In genomic region chr6:13761361-13762036, GRCh38 we compare ENCODE assay signal across 14 cellular contexts. TPM values are rescaled to one million over a fixed set of nuclear protein-coding genes. Genes with fewer than 3 reads are reported as not detected.
DNase-seq lines count a peak whose midpoint lies in the region; ATAC-seq and TF ChIP-seq lines count a peak whose summit lies in the region.
"Had no signal": no experiment of that assay in that cellular context is flagged by ENCODE, and none has a peak within 500 bp of the region (broad histone marks: within the 10 kb centered on the region; RNA-seq: fewer than 3 reads in every experiment).

No MANE protein-coding gene starts in this region.

- H3K9me3 Mint-ChIP-seq in natural killer cell treated with Interleukin-12 subunit alpha and Interleukin-12 subunit beta and Interleukin-15 and Interleukin-18, amount 100 ng/mL, for 72 hours, result no peaks in the 10 kb centered on the region
- H3K9me3 Mint-ChIP-seq: CD4-positive, alpha-beta memory T cell; T-helper 2 cell treated with Interferon-gamma antibody and Interleukin-4, amounts not matched to agents 5 μg/mL and 100 μg/mL, for 36 hours had no signal

- H3K36me3 Mint-ChIP-seq in natural killer cell treated with Interleukin-12 subunit alpha and Interleukin-12 subunit beta and Interleukin-15 and Interleukin-18, amount 100 ng/mL, for 72 hours, result no peaks in the 10 kb centered on the region
- H3K36me3 Mint-ChIP-seq: CD4-positive, alpha-beta memory T cell had no signal

- POLR2A ChIA-PET in PC-9 (lab: Charles Lee; ENCODE audit: unreplicated experiment), result no interaction called here

- peak overlapping the region; percentile 86 to 94 for H3K27ac Mint-ChIP-seq in natural killer cell treated with Interleukin-12 subunit alpha and Interleukin-12 subunit beta and Interleukin-15 and Interleukin-18, amount 100 ng/mL, for 72 hours

- H3K4me1 Mint-ChIP-seq in natural killer cell treated with Interleukin-12 subunit alpha and Interleukin-12 subunit beta and Interleukin-15 and Interleukin-18, amount 100 ng/mL, for 72 hours (ENCODE audit: low read depth in 2 of 2), result peaks cover 40 to 50% of the 10 kb centered on the region in 2 donors

- BruUV-seq in PC-9 (replicated peaks; lab: Mats Ljungman, UMichigan), result no TSS peak

- H3K9me2 ChIP-seq in PC-9 (ENCODE audit: insufficient read depth), result no peaks in the 10 kb centered on the region

- ATAC-seq in natural killer cell treated with Interleukin-12 subunit alpha and Interleukin-12 subunit beta and Interleukin-15 and Interleukin-18, amount 100 ng/mL, for 72 hours, result no peak

- CTCF ChIA-PET in PC-9 (lab: Charles Lee), result interaction anchor here (0.6 kb wide), 1 partner anchor 126 kb away, joined by 3 read pairs; no protein-coding TSS in a partner anchor

- no peaks in the 10 kb centered on the region; the same call in none of the 2 replicates for H3K9me3 ChIP-seq in PC-9 (ENCODE audit: insufficient read depth, low read depth)

- H3F3A ChIP-seq in PC-9 (ENCODE audit: insufficient read depth, low read depth), result peaks cover 11% of the 10 kb centered on the region

- no peak overlapping the region for H3K4me2 ChIP-seq in PC-9

- H3K27me3 Mint-ChIP-seq in natural killer cell treated with Interleukin-12 subunit alpha and Interleukin-12 subunit beta and Interleukin-15 and Interleukin-18, amount 100 ng/mL, for 72 hours, result no peaks in the 10 kb centered on the region
- H3K27me3 Mint-ChIP-seq: CD4-positive, alpha-beta memory T cell had no signal

- H2AFZ ChIP-seq in ACC112 (ENCODE audit: low read length, unreplicated experiment) (peak overlapping the region; percentile 62), PC-9 (no peak overlapping the region)

- DNase-seq in NCI-H226, result peak; percentile 69
- no peak for DNase-seq in coronary artery (ENCODE audit: low spot score)
- DNase-seq in natural killer cell treated with Interleukin-12 subunit alpha and Interleukin-12 subunit beta and Interleukin-15 and Interleukin-18, amount 100 ng/mL, for 72 hours (ENCODE audit: low spot score), result no peak
- DNase-seq in AML-193 (lab: John Stamatoyannopoulos, UW), result no peak
- DNase-seq in NCI-H1436 treated with DMSO at 0.1 percent for 48 hours (lab: John Stamatoyannopoulos, UW), result no peak
- no peak for DNase-seq in PC-9
- DNase-seq in NCI-H128 (lab: John Stamatoyannopoulos, UW; ENCODE audit: unreplicated experiment), result no peak
- DNase-seq: activated CD8-positive, alpha-beta memory T cell treated with anti-CD3 and anti-CD28 coated beads, Interleukin-2, amount 50 U/mL, for 4 hours; CD4-positive, alpha-beta memory T cell; GOT3; NCI-H1694; stimulated activated CD4-positive, alpha-beta T cell treated with anti-CD3 and anti-CD28 coated beads, Interleukin-1b, Interleukin-23, amount 100 ng/mL, for 48 hours had no signal

- H3K4me1 ChIP-seq in ACC112 (ENCODE audit: control insufficient read depth, insufficient read depth, low read length, unreplicated experiment) (peaks cover 29% of the 10 kb centered on the region), PC-9 (replicated peaks; ENCODE audit: insufficient read depth) (peaks cover 11% of the 10 kb centered on the region)

- H3K4me3 Mint-ChIP-seq in natural killer cell treated with Interleukin-12 subunit alpha and Interleukin-12 subunit beta and Interleukin-15 and Interleukin-18, amount 100 ng/mL, for 72 hours, result peak overlapping the region; percentile 90

- H3K4me3 ChIP-seq in ACC112 (ENCODE audit: low read depth, low read length) (peak overlapping the region; percentile 60; the same call in 1 of the 2 replicates), coronary artery (peak overlapping the region; percentile 34), PC-9 (no peak overlapping the region)

- no peaks in the 10 kb centered on the region for H3K79me2 ChIP-seq in ACC112 (ENCODE audit: control insufficient read depth, insufficient read depth, low read length, unreplicated experiment)
- H3K79me2 ChIP-seq in PC-9 (ENCODE audit: low read depth), result no peaks in the 10 kb centered on the region

- no peaks in the 10 kb centered on the region for H3K36me3 ChIP-seq in ACC112 (ENCODE audit: insufficient read depth, low read length)
- no peaks in the 10 kb centered on the region for H3K36me3 ChIP-seq in PC-9 (ENCODE audit: low read depth)

- H3K27me3 ChIP-seq in ACC112 (ENCODE audit: insufficient read depth, low read length) (no peaks in the 10 kb centered on the region), PC-9 (ENCODE audit: insufficient read depth, low read depth) (no peaks in the 10 kb centered on the region)

- intact Hi-C loops in PC-9 (cut with micrococcal nuclease; ENCODE audit: unreplicated experiment), result no loop called here

- no peak for TF ChIP-seq CTCF in coronary artery (IDR thresholded peaks at IDR 0.05)
- no peak for TF ChIP-seq CTCF in PC-9 (conservative IDR thresholded peaks at IDR 0.05)

- H3K27ac ChIP-seq in ACC112 (ENCODE audit: low read depth, low read length) (peak overlapping the region; percentile 61), coronary artery (peak overlapping the region; percentile 33 to 84), PC-9 (no peak overlapping the region)

- H4K20me1 ChIP-seq in PC-9 (ENCODE audit: insufficient read depth), result no peaks in the 10 kb centered on the region

RNA-seq across cellular contexts. Expression of gene RANBP9, which starts 49.9 kb away (rescaled TPM):
- total RNA-seq in natural killer cell treated with Interleukin-12 subunit alpha and Interleukin-12 subunit beta and Interleukin-15 and Interleukin-18, amount 100 ng/mL, for 72 hours, result 10 to 100 TPM; 49.2 to 61.1 TPM
- total RNA-seq in PC-9 (2021), result 44.0 and 73.8 TPM in 2 replicates

RNA-seq across cellular contexts. Expression of gene MCUR1, which starts 52.9 kb away (rescaled TPM):
- 10 to 100 TPM; 23.4 to 42.9 TPM for total RNA-seq in natural killer cell treated with Interleukin-12 subunit alpha and Interleukin-12 subunit beta and Interleukin-15 and Interleukin-18, amount 100 ng/mL, for 72 hours
- 38.8 and 45.9 TPM in 2 replicates for total RNA-seq in PC-9 (2021)
